In genomic region chr2:128306081-128306930, GRCh38 we compare ENCODE assay signal across 8 cellular contexts. TPM values are rescaled to one million over a fixed set of nuclear protein-coding genes. Genes with fewer than 3 reads are reported as not detected.
A peak's percentile ranks its signal among the peaks of the same experiment; 100 is the strongest.
DNase-seq lines count a peak whose midpoint lies in the region; ATAC-seq lines count a peak whose summit lies in the region.

No MANE protein-coding gene starts in this region.

- H2BK15ac ChIP-seq in neuronal stem cell (ENCODE audit: low read length) = no peak overlapping the region

- peak overlapping the region; percentile 84 for H3K18ac ChIP-seq in neuronal stem cell (ENCODE audit: low read length)

- no peak overlapping the region for H3K4ac ChIP-seq in neuronal stem cell (ENCODE audit: low read length)

- no peak overlapping the region for H3K4me2 ChIP-seq in neuronal stem cell (ENCODE audit: insufficient read depth, low read length, poor library complexity, severe bottlenecking)

- no peaks in the 10 kb centered on the region for H3K9me3 ChIP-seq in neuronal stem cell (replicated peaks in 1 of 2; ENCODE audit: control insufficient read depth in 2 of 2, insufficient read depth in 1 of 2, low read depth in 1 of 2, low read length in 2 of 2)

- H3K23ac ChIP-seq in neuronal stem cell (ENCODE audit: low read depth, low read length, poor library complexity) = peak overlapping the region; percentile 6

- no peaks in the 10 kb centered on the region for H3K27me3 ChIP-seq in neuronal stem cell (ENCODE audit: control insufficient read depth in 3 of 3, insufficient read depth in 3 of 3, low read depth in 1 of 3, low read length in 3 of 3)

- H3K9ac ChIP-seq in neuronal stem cell (ENCODE audit: low read depth, low read length, poor library complexity) = peak overlapping the region; percentile 60

- H3K9me3 Mint-ChIP-seq in activated CD4-positive, alpha-beta T cell treated with anti-CD3 and anti-CD28 coated beads, Interleukin-2, amount 10 ng/mL, durations not matched to agents 24 days and 14 days = no peaks in the 10 kb centered on the region

- H4K91ac ChIP-seq in neuronal stem cell (ENCODE audit: low read depth, low read length, poor library complexity) = no peak overlapping the region

- peaks cover 0 to 84% of the 10 kb centered on the region in 2 donors for H3K36me3 ChIP-seq in neuronal stem cell (replicated peaks in 1 of 2; ENCODE audit: control insufficient read depth in 2 of 2, insufficient read depth in 2 of 2, low read length in 2 of 2)

- intact Hi-C loops in activated CD4-positive, alpha-beta T cell treated with anti-CD3 and anti-CD28 coated beads, Interleukin-2, amount 10 ng/mL, durations not matched to agents 24 days and 14 days (cut with micrococcal nuclease) = no loop called here

- H3K27me3 Mint-ChIP-seq in activated CD4-positive, alpha-beta T cell treated with anti-CD3 and anti-CD28 coated beads, Interleukin-2, amount 10 ng/mL, durations not matched to agents 24 days and 14 days = no peaks in the 10 kb centered on the region

- H3K36me3 Mint-ChIP-seq in activated CD4-positive, alpha-beta T cell treated with anti-CD3 and anti-CD28 coated beads, Interleukin-2, amount 10 ng/mL, durations not matched to agents 24 days and 14 days (ENCODE audit: low read depth) = peaks cover 2% of the 10 kb centered on the region

- H3K4me3 ChIP-seq in neuronal stem cell (ENCODE audit: low read length in 2 of 2) = no peak overlapping the region

- DNase-seq in GM03348 (ENCODE audit: low spot score) (peak; percentile 87), NCI-H748 (lab: John Stamatoyannopoulos, UW; ENCODE audit: unreplicated experiment) (peak; percentile 91), epithelial cell of prostate (ENCODE audit: low read depth, low spot score) (peak; percentile 73), neuronal stem cell (ENCODE audit: low spot score) (no peak)
- no peak for DNase-seq in activated CD4-positive, alpha-beta T cell treated with anti-CD3 and anti-CD28 coated beads, Interleukin-2, amount 50 U/mL, for 1 hour
- DNase-seq in activated CD4-positive, alpha-beta T cell treated with anti-CD3 and anti-CD28 coated beads, Interleukin-2, amount 10 ng/mL, durations not matched to agents 24 days and 14 days = no peak

- H3K27ac Mint-ChIP-seq in activated CD4-positive, alpha-beta T cell treated with anti-CD3 and anti-CD28 coated beads, Interleukin-2, amount 10 ng/mL, durations not matched to agents 24 days and 14 days = no peak overlapping the region

- H3K4me3 Mint-ChIP-seq in activated CD4-positive, alpha-beta T cell treated with anti-CD3 and anti-CD28 coated beads, Interleukin-2, amount 10 ng/mL, durations not matched to agents 24 days and 14 days = no peak overlapping the region

- H4K8ac ChIP-seq in neuronal stem cell (ENCODE audit: low read depth, low read length) = no peak overlapping the region

- no peak overlapping the region for H2BK12ac ChIP-seq in neuronal stem cell (ENCODE audit: low read length)

- H3K14ac ChIP-seq in neuronal stem cell (ENCODE audit: low read length) = peak overlapping the region; percentile 25

- peaks cover 5% of the 10 kb centered on the region for H3K4me1 Mint-ChIP-seq in activated CD4-positive, alpha-beta T cell treated with anti-CD3 and anti-CD28 coated beads, Interleukin-2, amount 10 ng/mL, durations not matched to agents 24 days and 14 days

- H2BK5ac ChIP-seq in neuronal stem cell (ENCODE audit: low read length) = no peak overlapping the region

- H2AFZ ChIP-seq in neuronal stem cell (ENCODE audit: low read length) = no peak overlapping the region

- ATAC-seq in GM21723 (IDR thresholded peaks at IDR 0.05; ENCODE audit: unreplicated experiment) (no peak), GM21360 (IDR thresholded peaks at IDR 0.05; ENCODE audit: unreplicated experiment) (no peak)

- H2AK5ac ChIP-seq in neuronal stem cell (ENCODE audit: low read depth, low read length) = peak overlapping the region; percentile 82

- WGBS in neuronal stem cell (ENCODE audit: extremely low coverage in 2 of 2, insufficient read length in 2 of 2, insufficient replicate concordance in 1 of 2), 2 donors = no CpG with 5 or more reads among the region's 24 CpGs

- no peak overlapping the region for H2BK120ac ChIP-seq in neuronal stem cell (ENCODE audit: low read depth, low read length)

- H3K4me1 ChIP-seq in neuronal stem cell (ENCODE audit: control insufficient read depth in 2 of 2, insufficient read depth in 1 of 2, low read depth in 1 of 2, low read length in 2 of 2) = peaks cover 23 to 56% of the 10 kb centered on the region in 2 donors

- peaks cover 32% of the 10 kb centered on the region for H3K79me1 ChIP-seq in neuronal stem cell (ENCODE audit: low read depth, low read length)

- H3K27ac ChIP-seq in epithelial cell of prostate = peak overlapping the region; percentile 98
- H3K27ac ChIP-seq in neuronal stem cell (replicated peaks; ENCODE audit: low read length) = no peak overlapping the region

RNA-seq across cellular contexts. Expression of gene HS6ST1, which starts 12.4 kb away (rescaled TPM):
- 32.8 TPM for polyA plus RNA-seq in neuronal stem cell (2013, experiment 1 of 2)
- polyA plus RNA-seq in neuronal stem cell (2013, experiment 2 of 2) = 32.8 TPM
- 20.1 and 22.0 TPM in 2 replicates for total RNA-seq in activated CD4-positive, alpha-beta T cell treated with anti-CD3 and anti-CD28 coated beads, Interleukin-2, amount 10 ng/mL, durations not matched to agents 24 days and 14 days

Comparison
In these comparisons a context has a peak if more than half of its experiments do, and no peak if none do; other contexts are left out.
1. DNase-seq: peak in GM03348 (single experiment), NCI-H748 (single experiment) and epithelial cell of prostate (single experiment); none in neuronal stem cell (single experiment), activated CD4-positive, alpha-beta T cell treated with anti-CD3 and anti-CD28 coated beads, Interleukin-2, amount 50 U/mL, for 1 hour (single experiment) and activated CD4-positive, alpha-beta T cell treated with anti-CD3 and anti-CD28 coated beads, Interleukin-2, amount 10 ng/mL, durations not matched to agents 24 days and 14 days (single experiment).